ENCODE assay signal across 21 cellular contexts in genomic region chr15:63800739-63801138, GRCh38.
"Had no signal": no experiment of that assay in that cellular context is flagged by ENCODE, and none has a peak within 500 bp of the region (broad histone marks: within the 10 kb centered on the region; RNA-seq: fewer than 3 reads in every experiment).

No MANE protein-coding gene starts in this region.

- H3K27ac Mint-ChIP-seq: activated naive CD4-positive, alpha-beta T cell treated with anti-CD3 and anti-CD28 coated beads, Interleukin-2, amount 10 ng/mL, durations not matched to agents 7 days and 5 days; activated T-helper 2 cell treated with anti-CD3 and anti-CD28 coated beads, Interferon-gamma antibody, Interleukin-2, Interleukin-4, amounts not matched to agents 10 μg/mL and 5 μg/mL and 100 μg/mL, durations not matched to agents 14 hours and 24 hours and 36 hours; natural killer cell had no signal

- H3K36me3 Mint-ChIP-seq: natural killer cell had no signal

- H3K27me3 Mint-ChIP-seq: activated naive CD4-positive, alpha-beta T cell treated with anti-CD3 and anti-CD28 coated beads, Interleukin-2, amount 10 ng/mL, durations not matched to agents 7 days and 5 days had no signal

- H3K4me3 ChIP-seq: ascending aorta, gastroesophageal sphincter, heart left ventricle, lung, ovary, psoas muscle, skin epidermis had no signal

- H3K27ac ChIP-seq: ascending aorta, gastroesophageal sphincter, ovary, psoas muscle, skin epidermis had no signal

- H3K27me3 ChIP-seq: ascending aorta, gastroesophageal sphincter, heart left ventricle, ovary had no signal

- H3K36me3 ChIP-seq: ascending aorta, gastroesophageal sphincter, heart left ventricle, ovary had no signal

- H3K9me3 ChIP-seq: gastroesophageal sphincter, ovary, psoas muscle had no signal

- ATAC-seq: esophagus mucosa, gastroesophageal sphincter, left colon, natural killer cell had no signal

- DNase-seq: activated CD4-positive, alpha-beta T cell treated with anti-CD3 and anti-CD28 coated beads, Interleukin-2, amount 50 U/mL, for 4 hours; activated CD4-positive, CD25-positive, alpha-beta regulatory T cell treated with anti-CD3 and anti-CD28 coated beads, Interleukin-2, amount 50 U/mL, for 72 hours; activated naive CD4-positive, alpha-beta T cell treated with anti-CD3 and anti-CD28 coated beads, Interleukin-2, amount 10 ng/mL, durations not matched to agents 7 days and 5 days; activated T-cell treated with anti-CD3 and anti-CD28 coated beads for 4 hours; cortex of kidney; effector CD4-positive, alpha-beta T cell; heart left ventricle; left colon; natural killer cell; ovary; psoas muscle; right cardiac atrium; stimulated activated CD4-positive, alpha-beta T cell treated with anti-CD3 and anti-CD28 coated beads, Interleukin-15, amount 100 ng/mL, for 24 hours; stimulated activated CD4-positive, alpha-beta T cell treated with anti-CD3 and anti-CD28 coated beads, Interleukin-2, amount 100 ng/mL, for 48 hours; T1000 had no signal

- H3K4me3 Mint-ChIP-seq: activated naive CD4-positive, alpha-beta T cell treated with anti-CD3 and anti-CD28 coated beads, Interleukin-2, amount 10 ng/mL, durations not matched to agents 7 days and 5 days; natural killer cell had no signal

- H3K4me1 ChIP-seq: ascending aorta had no signal
